Comparison of ENCODE assay signal across 18 cellular contexts in genomic region chr12:109961201-109961600, GRCh38. TPM values are rescaled to one million over a fixed set of nuclear protein-coding genes. Genes with fewer than 3 reads are reported as not detected.
DNase-seq lines count a peak whose midpoint lies in the region; ATAC-seq, FAIRE-seq and TF ChIP-seq lines count a peak whose summit lies in the region.
"Had no signal": no experiment of that assay in that cellular context is flagged by ENCODE, and none has a peak within 500 bp of the region (broad histone marks: within the 10 kb centered on the region; RNA-seq: fewer than 3 reads in every experiment).

No MANE protein-coding gene starts in this region.

- no peak for DNase-seq in activated T-cell treated with anti-CD3 and anti-CD28 coated beads, Interleukin-2, amount 50 U/mL, for 24 hours
- DNase-seq in activated T-cell treated with anti-CD3 and anti-CD28 coated beads, Interleukin-2, amount 50 U/mL, for 4 hours: no peak
- DNase-seq in ascending aorta (ENCODE audit: low spot score in 2 of 2) (no peak), cardiac muscle cell (ENCODE audit: low read depth in 1 of 2, low spot score in 1 of 2) (peak in 1 of 2 donors; percentile 30), WERI-Rb-1 (no peak), RCC 7860 (ENCODE audit: low spot score) (no peak)
- DNase-seq: activated CD4-positive, alpha-beta T cell treated with anti-CD3 and anti-CD28 coated beads for 48 hours; activated effector memory CD4-positive, alpha-beta T cell treated with anti-CD3 and anti-CD28 coated beads, Interleukin-2, amount 50 U/mL, for 16 hours; caudate nucleus; left colon; NCI-H1105 treated with DMSO at 0.1 percent for 48 hours; stimulated activated CD4-positive, alpha-beta T cell treated with anti-CD3 and anti-CD28 coated beads, Interleukin-12 subunit alpha, Interleukin-12 subunit beta, amount 100 ng/mL, for 4 hours had no signal

- H3K27ac ChIP-seq in ascending aorta (peak overlapping the region; percentile 15 to 41), cardiac muscle cell (peak overlapping the region; percentile 13), WERI-Rb-1 (no peak overlapping the region)
- H3K27ac ChIP-seq: RWPE1 had no signal

- TF ChIP-seq CTCF in ascending aorta (IDR thresholded peaks at IDR 0.05): no peak
- TF ChIP-seq CTCF in cardiac muscle cell (IDR thresholded peaks at IDR 0.05; ENCODE audit: low read depth, low read length): no peak
- TF ChIP-seq CTCF in WERI-Rb-1 (IDR thresholded peaks at IDR 0.05; ENCODE audit: low read depth, low read length): no peak

- H3K4me1 ChIP-seq in ascending aorta: peaks cover 0 to 2% of the 10 kb centered on the region in 2 donors
- H3K4me1 ChIP-seq in cardiac muscle cell (ENCODE audit: low read depth): no peaks in the 10 kb centered on the region
- peaks cover 35% of the 10 kb centered on the region for H3K4me1 ChIP-seq in skeletal muscle satellite cell (ENCODE audit: control insufficient read depth, insufficient read depth, low read length)

- H3K27ac Mint-ChIP-seq in activated T-cell treated with anti-CD3 and anti-CD28 coated beads, Interleukin-2, amount 50 U/mL, for 24 hours: peak overlapping the region; percentile 77

- peak overlapping the region; percentile 6 for H3K4me2 ChIP-seq in skeletal muscle satellite cell (ENCODE audit: low read length)

- peaks cover 85% of the 10 kb centered on the region for H3K36me3 Mint-ChIP-seq in activated T-cell treated with anti-CD3 and anti-CD28 coated beads, Interleukin-2, amount 50 U/mL, for 24 hours (ENCODE audit: low read depth)
- peaks cover 26% of the 10 kb centered on the region for H3K36me3 Mint-ChIP-seq in activated T-cell treated with anti-CD3 and anti-CD28 coated beads, Interleukin-2, amount 50 U/mL, for 4 hours (ENCODE audit: insufficient read depth)

- no peaks in the 10 kb centered on the region for H3K9me3 ChIP-seq in ascending aorta
- no peaks in the 10 kb centered on the region for H3K9me3 ChIP-seq in cardiac muscle cell (ENCODE audit: low read depth)
- no peaks in the 10 kb centered on the region for H3K9me3 ChIP-seq in skeletal muscle satellite cell (replicated peaks; ENCODE audit: low read length)
- H3K9me3 ChIP-seq in WERI-Rb-1 (ENCODE audit: severe bottlenecking): no peaks in the 10 kb centered on the region
- H3K9me3 ChIP-seq: gastroesophageal sphincter had no signal

- H3K27me3 Mint-ChIP-seq in activated T-cell treated with anti-CD3 and anti-CD28 coated beads, Interleukin-2, amount 50 U/mL, for 24 hours: no peaks in the 10 kb centered on the region
- no peaks in the 10 kb centered on the region for H3K27me3 Mint-ChIP-seq in activated T-cell treated with anti-CD3 and anti-CD28 coated beads, Interleukin-2, amount 50 U/mL, for 4 hours (ENCODE audit: low read depth)

- no peaks in the 10 kb centered on the region for H3K9me3 Mint-ChIP-seq in activated T-cell treated with anti-CD3 and anti-CD28 coated beads, Interleukin-2, amount 50 U/mL, for 24 hours
- no peaks in the 10 kb centered on the region for H3K9me3 Mint-ChIP-seq in activated T-cell treated with anti-CD3 and anti-CD28 coated beads, Interleukin-2, amount 50 U/mL, for 4 hours
- H3K9me3 Mint-ChIP-seq: CD14-positive monocyte had no signal

- peaks cover 2% of the 10 kb centered on the region for H3K4me1 Mint-ChIP-seq in activated T-cell treated with anti-CD3 and anti-CD28 coated beads, Interleukin-2, amount 50 U/mL, for 24 hours (ENCODE audit: low read depth)
- no peaks in the 10 kb centered on the region for H3K4me1 Mint-ChIP-seq in activated T-cell treated with anti-CD3 and anti-CD28 coated beads, Interleukin-2, amount 50 U/mL, for 4 hours (ENCODE audit: low read depth)
- H3K4me1 Mint-ChIP-seq: CD14-positive monocyte had no signal

- H3K4me3 ChIP-seq in ascending aorta: no peak overlapping the region
- no peak overlapping the region for H3K4me3 ChIP-seq in cardiac muscle cell
- no peak overlapping the region for H3K4me3 ChIP-seq in skeletal muscle satellite cell (ENCODE audit: low read length)
- no peak overlapping the region for H3K4me3 ChIP-seq in WERI-Rb-1 (ENCODE audit: low read depth, low read length)
- H3K4me3 ChIP-seq: gastroesophageal sphincter had no signal

- FAIRE-seq in RCC 7860 (lab: Jason Lieb, UNC): no peak
- FAIRE-seq: G401.6 had no signal

- H3K4me3 Mint-ChIP-seq in activated T-cell treated with anti-CD3 and anti-CD28 coated beads, Interleukin-2, amount 50 U/mL, for 24 hours: no peak overlapping the region
- H3K4me3 Mint-ChIP-seq in activated T-cell treated with anti-CD3 and anti-CD28 coated beads, Interleukin-2, amount 50 U/mL, for 4 hours: no peak overlapping the region
- H3K4me3 Mint-ChIP-seq: CD14-positive monocyte had no signal

- ATAC-seq in activated T-cell treated with anti-CD3 and anti-CD28 coated beads, Interleukin-2, amount 50 U/mL, for 4 hours: no peak
- ATAC-seq in esophagus mucosa: no peak
- ATAC-seq: gastroesophageal sphincter, left colon had no signal

- no peaks in the 10 kb centered on the region for H3K27me3 ChIP-seq in ascending aorta
- H3K27me3 ChIP-seq in cardiac muscle cell: no peaks in the 10 kb centered on the region
- no peaks in the 10 kb centered on the region for H3K27me3 ChIP-seq in skeletal muscle satellite cell (ENCODE audit: control insufficient read depth, insufficient read depth, low read length)
- no peaks in the 10 kb centered on the region for H3K27me3 ChIP-seq in WERI-Rb-1 (ENCODE audit: insufficient read depth, low read depth, severe bottlenecking)
- H3K27me3 ChIP-seq: gastroesophageal sphincter had no signal

- intact Hi-C loops in ascending aorta (cut with DNase I): no loop called here

- H3K9ac ChIP-seq in skeletal muscle satellite cell (ENCODE audit: low read depth, low read length): peak overlapping the region; percentile 63

- peaks cover 46 to 81% of the 10 kb centered on the region in 2 donors for H3K36me3 ChIP-seq in ascending aorta
- H3K36me3 ChIP-seq in cardiac muscle cell: peaks cover 28% of the 10 kb centered on the region
- H3K36me3 ChIP-seq in skeletal muscle satellite cell (ENCODE audit: insufficient read depth, low read length): peaks cover 55% of the 10 kb centered on the region
- peaks cover 59% of the 10 kb centered on the region for H3K36me3 ChIP-seq in WERI-Rb-1

RNA-seq across cellular contexts. Expression of gene GIT2, which starts 35.0 kb away (rescaled TPM):
- total RNA-seq in activated T-cell treated with anti-CD3 and anti-CD28 coated beads, Interleukin-2, amount 50 U/mL, for 4 hours: 10 to 100 TPM; 43.0 to 51.8 (median 49.0) TPM
- total RNA-seq in ascending aorta: 44.9 TPM
- total RNA-seq in cardiac muscle cell: 24.3 and 25.7 TPM in 2 replicates
- 23.3 and 34.7 TPM in 2 replicates for polyA plus RNA-seq in cardiac muscle cell
- 26.1 and 35.6 TPM in 2 replicates for total RNA-seq in skeletal muscle satellite cell (2012; rRNA removed)
- 16.3 TPM for total RNA-seq in esophagus mucosa

RNA-seq across cellular contexts. Expression of gene ANKRD13A, which starts 38.0 kb away (rescaled TPM):
- total RNA-seq in activated T-cell treated with anti-CD3 and anti-CD28 coated beads, Interleukin-2, amount 50 U/mL, for 4 hours: 10 to 100 TPM; 30.6 to 42.7 (median 38.8) TPM
- total RNA-seq in ascending aorta (199 TPM), cardiac muscle cell (77.2 and 131 TPM in 2 replicates), esophagus mucosa (31.8 TPM)
- 25.5 and 26.9 TPM in 2 replicates for polyA plus RNA-seq in cardiac muscle cell
- 31.7 and 58.1 TPM in 2 replicates for total RNA-seq in skeletal muscle satellite cell (2012; rRNA removed)
